ENCODE assay signal across 1 cellular context in the genomic region with DNA sequence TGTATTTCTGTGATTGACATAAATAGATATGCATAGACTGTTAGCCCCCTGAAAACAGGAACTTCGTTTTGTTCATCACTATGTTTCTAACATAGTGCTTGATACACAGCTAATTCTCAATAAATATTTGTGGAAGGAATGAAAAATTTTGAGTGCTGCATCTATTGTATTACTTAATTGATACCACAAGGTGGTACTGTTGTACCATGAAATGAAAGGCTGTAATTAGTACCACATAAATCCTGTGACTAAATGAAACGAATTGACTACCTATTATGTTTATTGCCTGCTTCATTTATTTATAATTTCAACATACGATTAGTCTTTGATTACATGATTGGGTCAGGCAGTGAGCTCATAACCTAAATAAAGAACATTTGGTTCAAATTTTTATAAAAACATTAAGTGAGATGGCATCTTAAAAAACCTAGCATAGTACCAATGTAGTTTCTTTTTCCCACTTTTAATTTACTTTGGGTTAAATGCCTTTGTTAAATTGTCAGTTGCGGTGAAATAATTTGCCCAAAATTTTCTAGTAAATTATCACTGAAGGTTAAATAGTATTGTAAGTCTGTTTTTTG.
TF ChIP-seq lines count a peak whose summit lies in the region.

No MANE protein-coding gene starts in this region.

TF ChIP-seq in HEK293, 187 proteins besides CTCF, POLR2A, EP300 and RAD21 (continued from another document):
- TF ChIP-seq ZNF654 (tag by site-specific recombination; IDR thresholded peaks at IDR 0.05; ENCODE audit: low read depth) (peak; percentile 79), ZNF660 (tag by site-specific recombination; IDR thresholded peaks at IDR 0.05) (peak; percentile 59; the same call in 1 of the 2 replicates), ZNF664 (tag by site-specific recombination; IDR thresholded peaks at IDR 0.05) (peak; percentile 97)
TF ChIP-seq in HEK293: peak in this region for 8.
